ENCODE assay signal across 8 cellular contexts in the genomic region with DNA sequence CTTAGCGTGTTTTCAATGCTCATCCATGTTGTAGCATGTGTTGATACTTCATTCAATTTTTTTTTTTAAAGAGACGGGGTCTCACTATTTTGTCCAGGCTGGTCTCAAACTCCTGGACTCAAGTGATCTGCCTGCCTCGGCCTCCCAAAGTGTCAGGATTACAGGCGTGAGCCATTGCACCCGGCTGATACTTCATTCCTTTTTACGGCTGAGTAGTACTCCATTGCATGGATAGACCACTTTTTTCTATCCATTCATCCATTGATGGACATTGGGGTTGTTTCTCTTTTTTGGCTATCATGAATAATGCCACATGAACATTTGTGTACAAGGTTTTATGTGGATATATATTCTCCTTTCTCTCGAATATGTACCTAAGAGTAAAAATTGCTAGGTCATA. TPM values are rescaled to one million over a fixed set of nuclear protein-coding genes. Genes with fewer than 3 reads are reported as not detected.
DNase-seq lines count a peak whose midpoint lies in the region; ATAC-seq and TF ChIP-seq lines count a peak whose summit lies in the region.

No MANE protein-coding gene starts in this region.

- TF ChIP-seq CTCF in BE2C (IDR thresholded peaks at IDR 0.05; ENCODE audit: low read depth, low read length) (no peak), HFFc6 (IDR thresholded peaks at IDR 0.05) (no peak)

- DNase-seq in BE2C (no peak), HFFc6 (no peak), SIG-M5 (lab: John Stamatoyannopoulos, UW) (no peak), RPMI8226 (no peak), RKO (ENCODE audit: low spot score) (no peak)
- no peak for DNase-seq in activated naive CD8-positive, alpha-beta T cell treated with anti-CD3 and anti-CD28 coated beads for 36 hours

- H3K27ac Mint-ChIP-seq in HFFc6: no peak overlapping the region
- peak overlapping the region; percentile 90 for H3K27ac Mint-ChIP-seq in activated naive CD8-positive, alpha-beta T cell treated with anti-CD3 and anti-CD28 coated beads for 36 hours

- no peaks in the 10 kb centered on the region for H3K9me3 Mint-ChIP-seq in HFFc6
- H3K9me3 Mint-ChIP-seq in activated naive CD8-positive, alpha-beta T cell treated with anti-CD3 and anti-CD28 coated beads for 36 hours: peaks cover 7% of the 10 kb centered on the region

- H3K4me3 Mint-ChIP-seq in HFFc6: peak overlapping the region; percentile 93
- H3K4me3 Mint-ChIP-seq in activated naive CD8-positive, alpha-beta T cell treated with anti-CD3 and anti-CD28 coated beads for 36 hours: peak overlapping the region; percentile 77

- H3K4me1 ChIP-seq in BE2C (peaks cover 10% of the 10 kb centered on the region), mononuclear cell (ENCODE audit: insufficient read depth, low read length) (peaks cover 68% of the 10 kb centered on the region)

- no peaks in the 10 kb centered on the region for H3K36me3 Mint-ChIP-seq in HFFc6 (ENCODE audit: low read depth)
- peaks cover 3% of the 10 kb centered on the region for H3K36me3 Mint-ChIP-seq in activated naive CD8-positive, alpha-beta T cell treated with anti-CD3 and anti-CD28 coated beads for 36 hours

- H3K9me3 ChIP-seq in BE2C (no peaks in the 10 kb centered on the region; the same call in 1 of the 2 replicates), mononuclear cell (ENCODE audit: low read depth, low read length) (no peaks in the 10 kb centered on the region)

- peaks cover 13% of the 10 kb centered on the region for H3K27me3 Mint-ChIP-seq in HFFc6 (ENCODE audit: insufficient read depth)
- H3K27me3 Mint-ChIP-seq in activated naive CD8-positive, alpha-beta T cell treated with anti-CD3 and anti-CD28 coated beads for 36 hours: no peaks in the 10 kb centered on the region

- no peak for ATAC-seq in HG03135 (IDR thresholded peaks at IDR 0.05; ENCODE audit: unreplicated experiment)

- H3K4me1 Mint-ChIP-seq in HFFc6 (ENCODE audit: low read depth): peaks cover 26% of the 10 kb centered on the region
- peaks cover 57% of the 10 kb centered on the region for H3K4me1 Mint-ChIP-seq in activated naive CD8-positive, alpha-beta T cell treated with anti-CD3 and anti-CD28 coated beads for 36 hours

- peak overlapping the region; percentile 66 for H3K4me3 ChIP-seq in BE2C (ENCODE audit: low read depth, low read length)
- peak overlapping the region; percentile 34 for H3K4me3 ChIP-seq in mononuclear cell (ENCODE audit: low read length)

- H3K27me3 ChIP-seq in BE2C (no peaks in the 10 kb centered on the region), mononuclear cell (ENCODE audit: insufficient read depth, low read length) (no peaks in the 10 kb centered on the region)

- H3K36me3 ChIP-seq in BE2C: no peaks in the 10 kb centered on the region

RNA-seq across cellular contexts. Expression of a gene that starts 1.2 kb away (rescaled TPM):
- polyA plus RNA-seq in BE2C (2012; ENCODE audit: insufficient read depth, insufficient read length, low read depth): 2.0 TPM
- under 1 TPM; 0.17 to 0.32 (median 0.24) TPM for total RNA-seq in HFFc6 (2021; fragmentation: NEBNext Ultra II Directional; extraction: Animal tissue kit (Norgen Biotek cat#: 25700))
- total RNA-seq in activated naive CD8-positive, alpha-beta T cell treated with anti-CD3 and anti-CD28 coated beads for 36 hours: 1 to 10 TPM; 3.6 to 3.9 TPM
- total RNA-seq in mononuclear cell: 9.3 TPM
